In genomic region chr2:55887351-55887750, GRCh38 we compare ENCODE assay signal across 17 cellular contexts. TPM values are rescaled to one million over a fixed set of nuclear protein-coding genes. Genes with fewer than 3 reads are reported as not detected.
A peak's percentile ranks its signal among the peaks of the same experiment; 100 is the strongest.
DNase-seq lines count a peak whose midpoint lies in the region; ATAC-seq, FAIRE-seq and TF ChIP-seq lines count a peak whose summit lies in the region.
"Had no signal": no experiment of that assay in that cellular context is flagged by ENCODE, and none has a peak within 500 bp of the region (broad histone marks: within the 10 kb centered on the region; RNA-seq: fewer than 3 reads in every experiment).

No MANE protein-coding gene starts in this region.

- no peaks in the 10 kb centered on the region for H3K9me3 Mint-ChIP-seq in nephron progenitor cell
- H3K9me3 Mint-ChIP-seq: activated CD4-positive, alpha-beta memory T cell treated with anti-CD3 and anti-CD28 coated beads for 36 hours; CD8-positive, alpha-beta T cell; stimulated activated naive CD8-positive, alpha-beta T cell treated with anti-CD3 and anti-CD28 coated beads, Interleukin-15, Interleukin-2, amounts not matched to agents 100 ng/mL and 50 ng/mL, for 24 hours had no signal

- 54 to 68% (median 61%) methylated on average over 2 of the region's 2 CpGs for WGBS in heart left ventricle, 4 donors
- WGBS in esophagus squamous epithelium, 2 donors, result 75 to 84% methylated on average over 2 of the region's 2 CpGs
- 1 to 2% methylated on average over 2 of the region's 2 CpGs for WGBS in aorta, 2 donors

- no peaks in the 10 kb centered on the region for H3K27me3 ChIP-seq in heart left ventricle
- no peaks in the 10 kb centered on the region for H3K27me3 ChIP-seq in esophagus squamous epithelium
- no peaks in the 10 kb centered on the region for H3K27me3 ChIP-seq in aorta (ENCODE audit: control insufficient read depth in 1 of 2, insufficient read depth in 2 of 2, low read length in 1 of 2)
- no peaks in the 10 kb centered on the region for H3K27me3 ChIP-seq in MG63

- DNase-seq in heart left ventricle, result no peak
- no peak for DNase-seq in Right ventricle myocardium inferior (ENCODE audit: missing footprints)
- no peak for DNase-seq in esophagus squamous epithelium (lab: John Stamatoyannopoulos, UW)
- no peak for DNase-seq in nephron progenitor cell
- no peak for DNase-seq in aorta
- no peak for DNase-seq in MG63
- DNase-seq in GM19238 (ENCODE audit: insufficient read length, low spot score), result no peak
- no peak for DNase-seq in GM19239 (ENCODE audit: insufficient read length, low spot score)
- DNase-seq: activated CD4-positive, alpha-beta memory T cell treated with anti-CD3 and anti-CD28 coated beads for 36 hours; CD8-positive, alpha-beta T cell; immature natural killer cell; NCI-H1436; NCI-H510A; occipital lobe had no signal

- H3K36me3 ChIP-seq in heart left ventricle, result no peaks in the 10 kb centered on the region
- H3K36me3 ChIP-seq in esophagus squamous epithelium, result no peaks in the 10 kb centered on the region
- no peaks in the 10 kb centered on the region for H3K36me3 ChIP-seq in aorta (ENCODE audit: control insufficient read depth in 1 of 2, insufficient read depth in 2 of 2, low read length in 1 of 2)
- H3K36me3 ChIP-seq in MG63, result no peaks in the 10 kb centered on the region; the same call in 1 of the 2 replicates

- peak overlapping the region in 8 of 12 donors; percentile 13 to 82 (median 62) for H3K27ac ChIP-seq in heart left ventricle
- H3K27ac ChIP-seq in esophagus squamous epithelium, result peak overlapping the region in 3 of 4 donors; percentile 11 to 30 (median 18)
- peak overlapping the region in 1 of 2 donors; percentile 90 for H3K27ac ChIP-seq in aorta (ENCODE audit: low read depth in 1 of 2, low read length in 2 of 2)
- H3K27ac ChIP-seq: KMS-11 had no signal

- intact Hi-C loops in heart left ventricle (cut with DNase I), result loop anchor here in 1 of 10 donors (10.0 kb wide), 1 partner anchor 83 kb away; no protein-coding TSS in a partner anchor
- intact Hi-C loops in Right ventricle myocardium inferior (cut with DNase I), result loop anchor here (5.0 to 10.0 kb wide), 3 partner anchors 35 to 83 kb away; partner anchors contain the start of gene EFEMP1
- intact Hi-C loops in esophagus squamous epithelium (cut with DNase I), result no loop called here
- intact Hi-C loops in aorta (cut with DNase I), result loop anchor here (2.0 to 10.0 kb wide), 5 partner anchors 25 to 107 kb away; partner anchors contain the start of gene EFEMP1 (in 2 of the 2)

- no peak for FAIRE-seq in GM19239 (lab: Jason Lieb, UNC)

- H3K27me3 Mint-ChIP-seq in nephron progenitor cell (ENCODE audit: low read depth, poor library complexity), result peaks cover 6% of the 10 kb centered on the region
- H3K27me3 Mint-ChIP-seq: activated CD4-positive, alpha-beta memory T cell treated with anti-CD3 and anti-CD28 coated beads for 36 hours had no signal

- peak overlapping the region; percentile 39 for H3K27ac Mint-ChIP-seq in nephron progenitor cell
- H3K27ac Mint-ChIP-seq: activated CD4-positive, alpha-beta memory T cell treated with anti-CD3 and anti-CD28 coated beads for 36 hours; CD8-positive, alpha-beta T cell; immature natural killer cell; stimulated activated naive CD8-positive, alpha-beta T cell treated with anti-CD3 and anti-CD28 coated beads, Interleukin-15, Interleukin-2, amounts not matched to agents 100 ng/mL and 50 ng/mL, for 24 hours had no signal

- peaks cover 25% of the 10 kb centered on the region for H3K4me1 Mint-ChIP-seq in nephron progenitor cell
- H3K4me1 Mint-ChIP-seq: immature natural killer cell had no signal

- no peak for ATAC-seq in heart left ventricle
- ATAC-seq in Right ventricle myocardium inferior, result no peak
- ATAC-seq in aorta (ENCODE audit: low FRiP score), result peak; percentile 56
- ATAC-seq: CD8-positive, alpha-beta T cell had no signal

- H3K4me3 ChIP-seq in heart left ventricle (no peak overlapping the region), esophagus squamous epithelium (no peak overlapping the region), aorta (ENCODE audit: low read length in 2 of 2) (no peak overlapping the region), MG63 (no peak overlapping the region)
- H3K4me3 ChIP-seq: smooth muscle cell had no signal

- H3K36me3 Mint-ChIP-seq in nephron progenitor cell (ENCODE audit: low read depth), result peaks cover 8% of the 10 kb centered on the region
- H3K36me3 Mint-ChIP-seq: activated CD4-positive, alpha-beta memory T cell treated with anti-CD3 and anti-CD28 coated beads for 36 hours; CD8-positive, alpha-beta T cell; immature natural killer cell had no signal

- TF ChIP-seq CTCF in heart left ventricle (IDR thresholded peaks at IDR 0.05) (no peak), esophagus squamous epithelium (IDR thresholded peaks at IDR 0.05) (no peak), nephron progenitor cell (IDR thresholded peaks at IDR 0.05) (no peak)

- H3K4me3 Mint-ChIP-seq in nephron progenitor cell, result no peak overlapping the region
- H3K4me3 Mint-ChIP-seq: activated CD4-positive, alpha-beta memory T cell treated with anti-CD3 and anti-CD28 coated beads for 36 hours; CD8-positive, alpha-beta T cell; immature natural killer cell; stimulated activated naive CD8-positive, alpha-beta T cell treated with anti-CD3 and anti-CD28 coated beads, Interleukin-15, Interleukin-2, amounts not matched to agents 100 ng/mL and 50 ng/mL, for 24 hours had no signal

- H3K4me1 ChIP-seq in heart left ventricle (peaks cover 0 to 50% (median 15%) of the 10 kb centered on the region in 12 donors), esophagus squamous epithelium (peaks cover 0 to 37% (median 24%) of the 10 kb centered on the region in 3 donors), aorta (ENCODE audit: control insufficient read depth in 1 of 2, insufficient read depth in 2 of 2, low read length in 2 of 2) (peaks cover 3 to 10% of the 10 kb centered on the region in 2 donors)

- no peaks in the 10 kb centered on the region for H3K9me3 ChIP-seq in heart left ventricle
- no peaks in the 10 kb centered on the region for H3K9me3 ChIP-seq in esophagus squamous epithelium
- no peaks in the 10 kb centered on the region for H3K9me3 ChIP-seq in aorta (ENCODE audit: control insufficient read depth, low read length)
- H3K9me3 ChIP-seq in MG63, result no peaks in the 10 kb centered on the region

- TF ChIP-seq POLR2A in heart left ventricle (IDR thresholded peaks at IDR 0.05) (no peak), esophagus squamous epithelium (IDR thresholded peaks at IDR 0.05) (no peak)

RNA-seq across cellular contexts. Expression of gene EFEMP1, which starts 36.2 kb away (rescaled TPM):
- total RNA-seq in heart left ventricle, result 100 to 1,000 TPM in 2 of 9 donors, 10 to 100 TPM in 7; 25.0 to 201 (median 34.4) TPM
- 10 to 100 TPM; 11.3 to 36.5 TPM for polyA plus RNA-seq in heart left ventricle
- total RNA-seq in Right ventricle myocardium inferior, result 75.9 TPM
- 10 to 100 TPM; 11.2 to 68.3 (median 41.8) TPM for total RNA-seq in esophagus squamous epithelium
- 100 to 1,000 TPM; 793 to 989 TPM for total RNA-seq in aorta
- polyA plus RNA-seq in aorta, result 1,000 to 10,000 TPM in 1 of 2 donors, 100 to 1,000 TPM in 1; 551 to 3,298 TPM
- total RNA-seq in MG63 (2014; rRNA removed; shearing (Covaris generic); ENCODE audit: low replicate concordance), result 69.2 and 70.3 TPM in 2 replicates
- total RNA-seq: activated CD4-positive, alpha-beta memory T cell treated with anti-CD3 and anti-CD28 coated beads for 36 hours; CD8-positive, alpha-beta T cell had no signal
- polyA plus RNA-seq: immature natural killer cell had no signal
